Comparison of ENCODE assay signal across 9 cellular contexts in genomic region chr5:181221105-181221791, GRCh38. TPM values are rescaled to one million over a fixed set of nuclear protein-coding genes. Genes with fewer than 3 reads are reported as not detected.
DNase-seq lines count a peak whose midpoint lies in the region; ATAC-seq, FAIRE-seq and TF ChIP-seq lines count a peak whose summit lies in the region.
"Had no signal": no experiment of that assay in that cellular context is flagged by ENCODE, and none has a peak within 500 bp of the region (broad histone marks: within the 10 kb centered on the region; RNA-seq: fewer than 3 reads in every experiment).

No MANE protein-coding gene starts in this region.

- no peaks in the 10 kb centered on the region for H3K9me2 ChIP-seq in Loucy (replicated peaks; ENCODE audit: low read depth, low read length)

- TF ChIP-seq CTCF in AG10803 (conservative IDR thresholded peaks at IDR 0.05; ENCODE audit: low read length) (no peak), Loucy (conservative IDR thresholded peaks at IDR 0.05; ENCODE audit: low read length) (no peak), astrocyte (IDR thresholded peaks at IDR 0.05; ENCODE audit: insufficient read depth, low read depth, low read length) (no peak)

- no peaks in the 10 kb centered on the region for H3K36me3 ChIP-seq in Loucy (ENCODE audit: insufficient read depth, low read length)
- no peaks in the 10 kb centered on the region for H3K36me3 ChIP-seq in astrocyte (ENCODE audit: insufficient read depth, low read length)
- peaks cover 0 to 11% (median 0%) of the 10 kb centered on the region in 3 experiments for H3K36me3 ChIP-seq in naive thymus-derived CD4-positive, alpha-beta T cell (ENCODE audit: control insufficient read depth in 2 of 3, insufficient read depth in 3 of 3, low read length in 3 of 3)

- peaks cover 5% of the 10 kb centered on the region; the same call in 1 of the 2 replicates for H3F3A ChIP-seq in Loucy (ENCODE audit: low read depth)

- H4K20me1 ChIP-seq in Loucy (ENCODE audit: insufficient read depth, low read length, poor library complexity, severe bottlenecking) (no peaks in the 10 kb centered on the region), astrocyte (ENCODE audit: insufficient read depth, low read length) (peaks cover 5% of the 10 kb centered on the region)

- POLR2A ChIA-PET in naive thymus-derived CD4-positive, alpha-beta T cell (lab: Charles Lee) = interaction anchor here (0.7 to 14.6 kb wide), 15 partner anchors 10 to 391 kb away, joined by 3 to 241 read pairs (median 18); partner anchors contain the start of genes RACK1, TRIM52 and TRIM7

- FAIRE-seq in astrocyte (lab: Jason Lieb, UNC) = no peak

- ATAC-seq in naive thymus-derived CD4-positive, alpha-beta T cell = no peak
- no peak for ATAC-seq in GM21717 (IDR thresholded peaks at IDR 0.05; ENCODE audit: unreplicated experiment)

- H3K4me1 Mint-ChIP-seq in astrocyte (ENCODE audit: low read depth, unreplicated experiment) = peaks cover 12% of the 10 kb centered on the region
- H3K4me1 Mint-ChIP-seq in naive thymus-derived CD4-positive, alpha-beta T cell = peaks cover 22 to 80% (median 61%) of the 10 kb centered on the region in 7 donors

- H3K9me3 ChIP-seq in Loucy (ENCODE audit: insufficient read depth, low read depth, low read length) = no peaks in the 10 kb centered on the region
- no peaks in the 10 kb centered on the region for H3K9me3 ChIP-seq in astrocyte (ENCODE audit: insufficient read depth, low read depth, low read length)
- no peaks in the 10 kb centered on the region for H3K9me3 ChIP-seq in naive thymus-derived CD4-positive, alpha-beta T cell (ENCODE audit: control insufficient read depth in 2 of 3, low read length in 3 of 3)

- DNase-seq in AG10803 (ENCODE audit: low read depth) = no peak
- DNase-seq in astrocyte (ENCODE audit: low read depth) = no peak
- DNase-seq in naive thymus-derived CD4-positive, alpha-beta T cell = peak in 8 of 9 donors; percentile 62 to 78 (median 72)
- no peak for DNase-seq in midbrain (lab: John Stamatoyannopoulos, UW)
- no peak for DNase-seq in stimulated activated CD4-positive, alpha-beta T cell treated with anti-CD3 and anti-CD28 coated beads, Interleukin-4, amount 100 ng/mL, for 4 hours
- DNase-seq in NCI-H146 treated with DMSO at 0.1 percent for 48 hours (lab: John Stamatoyannopoulos, UW; ENCODE audit: unreplicated experiment) = no peak
- DNase-seq: NCI-H2107 had no signal

- H3K9ac ChIP-seq in Loucy (ENCODE audit: low read depth, low read length, poor library complexity, severe bottlenecking) = peak overlapping the region; percentile 98
- H3K9ac ChIP-seq in astrocyte (ENCODE audit: low read length) = no peak overlapping the region

- H3K4me2 ChIP-seq in Loucy (ENCODE audit: low read depth, low read length, poor library complexity, severe bottlenecking) = peak overlapping the region; percentile 75
- peak overlapping the region; percentile 100 for H3K4me2 ChIP-seq in astrocyte (ENCODE audit: low read length)

- H3K36me3 Mint-ChIP-seq in astrocyte (ENCODE audit: low read depth, unreplicated experiment) = no peaks in the 10 kb centered on the region
- peaks cover 0 to 18% (median 0%) of the 10 kb centered on the region in 5 donors for H3K36me3 Mint-ChIP-seq in naive thymus-derived CD4-positive, alpha-beta T cell

- H3K4me1 ChIP-seq in Loucy (ENCODE audit: insufficient read depth, low read length, poor library complexity, severe bottlenecking) (peaks cover 20% of the 10 kb centered on the region), astrocyte (ENCODE audit: insufficient read depth, low read length) (peaks cover 26% of the 10 kb centered on the region)
- H3K4me1 ChIP-seq in naive thymus-derived CD4-positive, alpha-beta T cell (ENCODE audit: control insufficient read depth in 2 of 2, insufficient read depth in 2 of 2, low read length in 2 of 2) = peaks cover 27 to 29% of the 10 kb centered on the region in 2 donors

- no peaks in the 10 kb centered on the region for H3K27me3 Mint-ChIP-seq in astrocyte (ENCODE audit: low read depth, unreplicated experiment)
- peaks cover 0 to 12% (median 0%) of the 10 kb centered on the region in 5 donors for H3K27me3 Mint-ChIP-seq in naive thymus-derived CD4-positive, alpha-beta T cell

- no peaks in the 10 kb centered on the region for H3K9me3 Mint-ChIP-seq in astrocyte (ENCODE audit: unreplicated experiment)
- H3K9me3 Mint-ChIP-seq in naive thymus-derived CD4-positive, alpha-beta T cell = peaks cover 0 to 43% (median 0%) of the 10 kb centered on the region in 11 donors

- no peak overlapping the region for H2AFZ ChIP-seq in Loucy (ENCODE audit: low read length)
- H2AFZ ChIP-seq in astrocyte (ENCODE audit: low read depth, low read length) = peak overlapping the region; percentile 35

- peak overlapping the region; percentile 38 for H3K27ac ChIP-seq in astrocyte (ENCODE audit: low read depth, low read length)
- peak overlapping the region; percentile 95 for H3K27ac ChIP-seq in naive thymus-derived CD4-positive, alpha-beta T cell (ENCODE audit: low read depth, low read length)

- peaks cover 16% of the 10 kb centered on the region; the same call in 1 of the 2 replicates for H3K79me2 ChIP-seq in Loucy (ENCODE audit: insufficient read depth, low read length)
- peaks cover 25% of the 10 kb centered on the region for H3K79me2 ChIP-seq in astrocyte (ENCODE audit: insufficient read depth, low read length)

- no peaks in the 10 kb centered on the region for H3K27me3 ChIP-seq in Loucy (ENCODE audit: insufficient read depth, low read length, poor library complexity, severe bottlenecking)
- H3K27me3 ChIP-seq in astrocyte (ENCODE audit: insufficient read depth, low read length) = no peaks in the 10 kb centered on the region
- no peaks in the 10 kb centered on the region for H3K27me3 ChIP-seq in naive thymus-derived CD4-positive, alpha-beta T cell (ENCODE audit: control insufficient read depth in 2 of 2, insufficient read depth in 2 of 2, low read length in 2 of 2)

- CTCF ChIA-PET in naive thymus-derived CD4-positive, alpha-beta T cell (lab: Charles Lee) = interaction anchor here (1.0 to 2.8 kb wide), 5 partner anchors 15 to 37 kb away, joined by 3 to 23 read pairs (median 7); no protein-coding TSS in a partner anchor

- peak overlapping the region; percentile 94 for H3K4me3 Mint-ChIP-seq in astrocyte (ENCODE audit: unreplicated experiment)
- peak overlapping the region; percentile 89 to 100 (median 98) for H3K4me3 Mint-ChIP-seq in naive thymus-derived CD4-positive, alpha-beta T cell

- H3K4me3 ChIP-seq in AG10803 (ENCODE audit: low read length) (peak overlapping the region; percentile 13), Loucy (ENCODE audit: low read length, poor library complexity, severe bottlenecking) (peak overlapping the region; percentile 96), astrocyte (ENCODE audit: insufficient read depth, low read depth, low read length) (no peak overlapping the region)
- H3K4me3 ChIP-seq in naive thymus-derived CD4-positive, alpha-beta T cell (ENCODE audit: low read length) = peak overlapping the region; percentile 90

- peak overlapping the region; percentile 99 for H3K27ac Mint-ChIP-seq in astrocyte (ENCODE audit: unreplicated experiment)
- peak overlapping the region; percentile 98 to 100 (median 100) for H3K27ac Mint-ChIP-seq in naive thymus-derived CD4-positive, alpha-beta T cell

- intact Hi-C loops in naive thymus-derived CD4-positive, alpha-beta T cell (cut with micrococcal nuclease) = loop anchor here in 1 of 2 donors (10.0 kb wide), 1 partner anchor 356 kb away; the partner anchor contains the start of gene ZFP62

RNA-seq across cellular contexts. Expression of gene TRIM41, which starts 1.8 kb away (rescaled TPM):
- 20.9 and 21.8 TPM in 2 replicates for total RNA-seq in astrocyte
- 10 to 100 TPM; 27.3 to 36.5 (median 32.6) TPM for total RNA-seq in naive thymus-derived CD4-positive, alpha-beta T cell
- polyA plus RNA-seq in naive thymus-derived CD4-positive, alpha-beta T cell = 1 to 10 TPM in 1 of 2 donors, under 1 TPM in 1; 0.72 to 1.1 TPM

RNA-seq across cellular contexts. Expression of gene TRIM7, which starts 16.3 kb away (rescaled TPM):
- 0.22 and 0.27 TPM in 2 replicates for total RNA-seq in astrocyte
- total RNA-seq in naive thymus-derived CD4-positive, alpha-beta T cell = 1 to 10 TPM; 1.1 to 6.1 (median 3.6) TPM
- polyA plus RNA-seq in naive thymus-derived CD4-positive, alpha-beta T cell = under 1 TPM in 1 of 2 donors, not detected in 1; 0.28 TPM

RNA-seq across cellular contexts. Expression of gene RACK1, which starts 22.5 kb away (rescaled TPM):
- 1,553 and 1,656 TPM in 2 replicates for total RNA-seq in astrocyte
- total RNA-seq in naive thymus-derived CD4-positive, alpha-beta T cell = 1,000 to 10,000 TPM; 1,703 to 2,739 (median 2,322) TPM
- polyA plus RNA-seq in naive thymus-derived CD4-positive, alpha-beta T cell = 1,000 to 10,000 TPM; 2,748 to 2,829 TPM

RNA-seq across cellular contexts. Expression of gene TRIM52, which starts 39.7 kb away (rescaled TPM):
- total RNA-seq in astrocyte = 6.5 and 7.3 TPM in 2 replicates
- total RNA-seq in naive thymus-derived CD4-positive, alpha-beta T cell = 10 to 100 TPM; 31.4 to 71.6 (median 35.7) TPM
- polyA plus RNA-seq in naive thymus-derived CD4-positive, alpha-beta T cell = 10 to 100 TPM; 39.2 to 50.5 TPM

Comparison
In these comparisons a context has a peak if more than half of its experiments do, and no peak if none do; other contexts are left out.
1. DNase-seq: peak in naive thymus-derived CD4-positive, alpha-beta T cell (8 of 9); none in AG10803 (single experiment), astrocyte (single experiment), midbrain (single experiment), stimulated activated CD4-positive, alpha-beta T cell treated with anti-CD3 and anti-CD28 coated beads, Interleukin-4, amount 100 ng/mL, for 4 hours (0 of 2) and NCI-H146 treated with DMSO at 0.1 percent for 48 hours (single experiment).